In the genomic region with DNA sequence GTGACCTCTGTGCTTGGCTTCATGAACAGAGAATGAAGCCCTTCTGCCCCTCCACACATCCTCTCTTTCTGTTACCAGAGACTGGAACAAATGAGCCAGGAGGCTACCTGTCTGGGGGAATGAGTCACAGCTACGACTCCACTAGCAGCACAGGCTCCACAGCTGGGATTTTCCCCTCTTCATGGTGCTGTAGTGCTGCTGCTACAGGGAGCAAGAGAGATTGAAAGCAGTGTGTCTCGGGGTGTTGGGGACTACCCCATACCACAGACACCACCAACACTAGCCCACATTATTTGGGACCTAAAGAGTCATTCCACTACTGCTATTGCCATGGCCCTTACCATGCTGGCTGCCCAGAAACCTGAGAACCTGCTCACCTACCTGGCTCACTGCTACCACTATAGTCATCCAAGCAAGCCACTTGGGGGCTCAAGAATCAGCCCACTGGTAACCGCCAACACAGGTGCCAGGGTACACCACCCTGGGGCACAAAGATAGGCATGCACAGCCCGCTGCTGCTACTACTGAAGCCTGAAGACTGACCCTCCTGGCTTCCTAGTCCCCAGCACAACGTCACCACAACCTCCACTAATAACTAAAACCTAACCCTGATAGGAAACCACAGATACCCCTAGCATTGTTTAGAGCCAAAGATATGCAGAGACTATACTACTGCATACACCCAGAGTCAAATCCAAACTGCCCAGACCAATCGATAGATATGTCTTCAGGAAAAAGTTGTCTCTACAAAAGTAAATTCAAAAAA, we compare ENCODE assay signal across 13 cellular contexts. TPM values are rescaled to one million over a fixed set of nuclear protein-coding genes. Genes with fewer than 3 reads are reported as not detected.
DNase-seq lines count a peak whose midpoint lies in the region; ATAC-seq and TF ChIP-seq lines count a peak whose summit lies in the region.
"Had no signal": no experiment of that assay in that cellular context is flagged by ENCODE, and none has a peak within 500 bp of the region (broad histone marks: within the 10 kb centered on the region; RNA-seq: fewer than 3 reads in every experiment).

No MANE protein-coding gene starts in this region.

- H3K4me1 Mint-ChIP-seq in mesothelial cell of epicardium: no peaks in the 10 kb centered on the region

- DNase-seq in kidney tubule cell (ENCODE audit: low spot score) (peak; percentile 68), NCI-H1930 (lab: John Stamatoyannopoulos, UW) (no peak), mesothelial cell of epicardium (ENCODE audit: low spot score in 2 of 2, unreplicated experiment in 2 of 2) (no peak), NCI-H748 treated with DMSO at 0.1 percent for 48 hours (lab: John Stamatoyannopoulos, UW) (no peak), NCI-H526 (lab: John Stamatoyannopoulos, UW) (no peak)
- DNase-seq: activated gamma-delta T cell treated with Interleukin-2 at 50 U/mL for 16 hours, EL, mesenchymal stem cell had no signal

- H3K27ac Mint-ChIP-seq in mesothelial cell of epicardium: no peak overlapping the region

- H3K36me3 Mint-ChIP-seq in mesothelial cell of epicardium: no peaks in the 10 kb centered on the region

- no peak for TF ChIP-seq CTCF in mesothelial cell of epicardium (IDR thresholded peaks at IDR 0.05; ENCODE audit: unreplicated experiment)

- peaks cover 2% of the 10 kb centered on the region for H3K27me3 Mint-ChIP-seq in mesothelial cell of epicardium (ENCODE audit: low read depth)

- ATAC-seq in GM18517 (IDR thresholded peaks at IDR 0.05; ENCODE audit: unreplicated experiment): peak; percentile 86
- peak; percentile 96 for ATAC-seq in GM21360 (IDR thresholded peaks at IDR 0.05; ENCODE audit: unreplicated experiment)
- ATAC-seq in HG03135 (IDR thresholded peaks at IDR 0.05; ENCODE audit: unreplicated experiment): peak; percentile 96
- ATAC-seq: K562 had no signal

- H3K9me3 Mint-ChIP-seq in mesothelial cell of epicardium: peaks cover 18% of the 10 kb centered on the region

- H3K4me3 Mint-ChIP-seq in mesothelial cell of epicardium: no peak overlapping the region

RNA-seq across cellular contexts. Expression of a gene that starts 17.7 kb away (rescaled TPM):
- not detected in 3 replicates for total RNA-seq in mesothelial cell of epicardium
- total RNA-seq: endothelial cell of umbilical vein, K562 had no signal

RNA-seq across cellular contexts. Expression of a gene that starts 27.9 kb away (rescaled TPM):
- not detected in 3 replicates for total RNA-seq in mesothelial cell of epicardium
- total RNA-seq: endothelial cell of umbilical vein, K562 had no signal

RNA-seq across cellular contexts. Expression of a gene that starts 40.0 kb away (rescaled TPM):
- total RNA-seq in mesothelial cell of epicardium: not detected in 3 replicates
- total RNA-seq: endothelial cell of umbilical vein, K562 had no signal

RNA-seq across cellular contexts. Expression of a gene that starts 54.7 kb away (rescaled TPM):
- total RNA-seq in mesothelial cell of epicardium: not detected in 3 replicates
- total RNA-seq: endothelial cell of umbilical vein, K562 had no signal
